In genomic region chr9:118609355-118610044, GRCh38 we compare ENCODE assay signal across 11 cellular contexts.
A peak's percentile ranks its signal among the peaks of the same experiment; 100 is the strongest.
DNase-seq lines count a peak whose midpoint lies in the region; ATAC-seq and TF ChIP-seq lines count a peak whose summit lies in the region.
"Had no signal": no experiment of that assay in that cellular context is flagged by ENCODE, and none has a peak within 500 bp of the region (broad histone marks: within the 10 kb centered on the region; RNA-seq: fewer than 3 reads in every experiment).

No MANE protein-coding gene starts in this region.

- ATAC-seq in GM21723 (IDR thresholded peaks at IDR 0.05; ENCODE audit: unreplicated experiment) = no peak
- ATAC-seq: heart left ventricle had no signal

- H3K9me3 ChIP-seq in thyroid gland = no peaks in the 10 kb centered on the region
- H3K9me3 ChIP-seq: thoracic aorta had no signal

- intact Hi-C loops in thyroid gland (cut with DNase I) = no loop called here

- H3K27ac ChIP-seq in brain microvascular endothelial cell = peak overlapping the region; percentile 34
- H3K27ac ChIP-seq in thyroid gland = peak overlapping the region; percentile 57 to 74 (median 69)
- H3K27ac ChIP-seq: heart left ventricle, left ventricle myocardium inferior, spleen, thoracic aorta had no signal

- H3K4me1 ChIP-seq in thyroid gland = no peaks in the 10 kb centered on the region
- H3K4me1 ChIP-seq: heart left ventricle, left ventricle myocardium inferior, spleen had no signal

- DNase-seq in HCEC 1CT = peak; percentile 86
- peak; percentile 25 for DNase-seq in brain microvascular endothelial cell
- peak; percentile 20 for DNase-seq in glomerular visceral epithelial cell (ENCODE audit: extremely low spot score)
- DNase-seq in thyroid gland = peak; percentile 3 to 26
- no peak for DNase-seq in GM13976 (ENCODE audit: low spot score)
- DNase-seq in COR-L47 (lab: John Stamatoyannopoulos, UW) = no peak
- DNase-seq: heart left ventricle, left ventricle myocardium inferior, spleen had no signal

- WGBS in thyroid gland, 2 donors = 22 to 45% methylated on average over 3 of the region's 3 CpGs

- no peaks in the 10 kb centered on the region for H3K27me3 ChIP-seq in brain microvascular endothelial cell (replicated peaks)
- no peaks in the 10 kb centered on the region for H3K27me3 ChIP-seq in thyroid gland
- H3K27me3 ChIP-seq: heart left ventricle, spleen had no signal

- in situ Hi-C loops in brain microvascular endothelial cell (cut with HindIII; ENCODE audit: low pct_ligation_motif_present, low sequenced_read_pairs) = no loop called here
- in situ Hi-C loops in GM13976 (cut with MboI; ENCODE audit: low sequenced_read_pairs, unreplicated experiment) = no loop called here

- no peak for TF ChIP-seq CTCF in brain microvascular endothelial cell (IDR thresholded peaks at IDR 0.05; ENCODE audit: low read depth, low read length, missing control alignments)
- no peak for TF ChIP-seq CTCF in thyroid gland (IDR thresholded peaks at IDR 0.05)
- no peak for TF ChIP-seq CTCF in GM13976 (IDR thresholded peaks at IDR 0.05; ENCODE audit: borderline replicate concordance, control extremely low read depth, extremely low read depth, insufficient read depth, missing control alignments)

- TF ChIP-seq POLR2A in thyroid gland (IDR thresholded peaks at IDR 0.05) = no peak

- H3K36me3 ChIP-seq in brain microvascular endothelial cell (replicated peaks) (no peaks in the 10 kb centered on the region), thyroid gland (no peaks in the 10 kb centered on the region)
- H3K36me3 ChIP-seq: heart left ventricle, left ventricle myocardium inferior, spleen, thoracic aorta had no signal

- no peak overlapping the region for H3K4me3 ChIP-seq in brain microvascular endothelial cell (ENCODE audit: low read depth, low read length)
- H3K4me3 ChIP-seq in thyroid gland (replicated peaks in 1 of 3) = no peak overlapping the region
- H3K4me3 ChIP-seq: heart left ventricle, left ventricle myocardium inferior, spleen, thoracic aorta had no signal

Comparison
In these comparisons a context has a peak if more than half of its experiments do, and no peak if none do; other contexts are left out.
1. DNase-seq: peak in HCEC 1CT (single experiment), brain microvascular endothelial cell (single experiment), glomerular visceral epithelial cell (single experiment) and thyroid gland (2 of 2); none in GM13976 (single experiment) and COR-L47 (single experiment).